Comparison of ENCODE assay signal across 8 cellular contexts in the genomic region with DNA sequence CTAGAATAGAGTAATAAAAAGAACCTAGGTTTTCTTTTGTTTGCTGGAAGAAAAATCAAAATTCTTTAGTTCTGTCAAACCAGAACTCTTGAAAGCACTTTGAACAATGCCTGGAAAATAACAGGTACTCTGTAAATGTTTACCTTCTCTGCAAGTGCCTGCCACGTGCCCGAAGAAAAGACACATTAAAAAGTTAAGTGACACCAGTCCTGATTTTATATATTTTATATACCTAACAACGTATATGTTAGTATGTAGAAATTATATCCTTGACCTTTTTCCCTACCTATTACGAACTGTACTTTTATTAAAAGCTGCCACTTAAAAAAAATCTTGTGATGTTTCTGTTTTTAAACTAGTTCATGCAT. TPM values are rescaled to one million over a fixed set of nuclear protein-coding genes. Genes with fewer than 3 reads are reported as not detected.
DNase-seq lines count a peak whose midpoint lies in the region; ATAC-seq and TF ChIP-seq lines count a peak whose summit lies in the region.

No MANE protein-coding gene starts in this region.

- H3K27me3 ChIP-seq in BLaER1: no peaks in the 10 kb centered on the region

- H3K4me2 ChIP-seq in BLaER1: peak overlapping the region; percentile 78

- H3K36me3 ChIP-seq in BLaER1: peaks cover 4% of the 10 kb centered on the region; the same call in 1 of the 2 replicates

- H3K4me1 ChIP-seq in BLaER1: peaks cover 30% of the 10 kb centered on the region

- H3K4me3 ChIP-seq in BLaER1 (peak overlapping the region; percentile 93), cardiac fibroblast (replicated peaks in 1 of 2; ENCODE audit: low read depth in 2 of 2, low read length in 2 of 2) (peak overlapping the region; percentile 86 to 95)

- no peak for ATAC-seq in natural killer cell treated with Interleukin-12 subunit alpha and Interleukin-12 subunit beta and Interleukin-15 and Interleukin-18, amount 100 ng/mL, for 72 hours
- ATAC-seq in GM21515 (IDR thresholded peaks at IDR 0.05; ENCODE audit: unreplicated experiment): no peak

- TF ChIP-seq CTCF in cardiac fibroblast (IDR thresholded peaks at IDR 0.05; ENCODE audit: low read depth, low read length): no peak

- H3K27me3 Mint-ChIP-seq in IgD-negative memory B cell: no peaks in the 10 kb centered on the region
- H3K27me3 Mint-ChIP-seq in natural killer cell treated with Interleukin-12 subunit alpha and Interleukin-12 subunit beta and Interleukin-15 and Interleukin-18, amount 100 ng/mL, for 72 hours: no peaks in the 10 kb centered on the region

- peaks cover 25 to 28% (median 27%) of the 10 kb centered on the region in 3 donors for H3K4me1 Mint-ChIP-seq in IgD-negative memory B cell
- H3K4me1 Mint-ChIP-seq in natural killer cell treated with Interleukin-12 subunit alpha and Interleukin-12 subunit beta and Interleukin-15 and Interleukin-18, amount 100 ng/mL, for 72 hours (ENCODE audit: low read depth in 2 of 2): peaks cover 22 to 29% of the 10 kb centered on the region in 2 donors

- no peaks in the 10 kb centered on the region for H3K9me3 Mint-ChIP-seq in IgD-negative memory B cell
- peaks cover 4% of the 10 kb centered on the region for H3K9me3 Mint-ChIP-seq in natural killer cell treated with Interleukin-12 subunit alpha and Interleukin-12 subunit beta and Interleukin-15 and Interleukin-18, amount 100 ng/mL, for 72 hours

- H3K9me3 ChIP-seq in BLaER1: no peaks in the 10 kb centered on the region

- no peaks in the 10 kb centered on the region for H3K36me3 Mint-ChIP-seq in IgD-negative memory B cell
- peaks cover 28% of the 10 kb centered on the region for H3K36me3 Mint-ChIP-seq in natural killer cell treated with Interleukin-12 subunit alpha and Interleukin-12 subunit beta and Interleukin-15 and Interleukin-18, amount 100 ng/mL, for 72 hours

- DNase-seq in cardiac fibroblast (ENCODE audit: low read depth in 2 of 2) (no peak), OCI-M1 (lab: John Stamatoyannopoulos, UW) (no peak), NCI-H526 treated with DMSO at 0.1 percent for 48 hours (lab: John Stamatoyannopoulos, UW) (no peak)
- DNase-seq in natural killer cell treated with Interleukin-12 subunit alpha and Interleukin-12 subunit beta and Interleukin-15 and Interleukin-18, amount 100 ng/mL, for 72 hours (ENCODE audit: low spot score): no peak
- DNase-seq in stimulated activated CD8-positive, alpha-beta memory T cell treated with anti-CD3 and anti-CD28 coated beads, Interleukin-4, amount 100 ng/mL, for 48 hours: no peak

- H3K4me3 Mint-ChIP-seq in IgD-negative memory B cell: peak overlapping the region; percentile 96 to 99 (median 98)
- H3K4me3 Mint-ChIP-seq in natural killer cell treated with Interleukin-12 subunit alpha and Interleukin-12 subunit beta and Interleukin-15 and Interleukin-18, amount 100 ng/mL, for 72 hours: peak overlapping the region; percentile 98

- H3K27ac Mint-ChIP-seq in IgD-negative memory B cell: peak overlapping the region; percentile 91 to 100 (median 93)
- H3K27ac Mint-ChIP-seq in natural killer cell treated with Interleukin-12 subunit alpha and Interleukin-12 subunit beta and Interleukin-15 and Interleukin-18, amount 100 ng/mL, for 72 hours: peak overlapping the region; percentile 98 to 100

- peaks cover 34% of the 10 kb centered on the region for H4K20me1 ChIP-seq in BLaER1

- peak overlapping the region; percentile 95 for H3K9ac ChIP-seq in BLaER1

- peak overlapping the region; percentile 86 for H3K27ac ChIP-seq in BLaER1

RNA-seq across cellular contexts. Expression of gene THAP2, which starts 1.0 kb away (rescaled TPM):
- polyA plus RNA-seq in IgD-negative memory B cell: 11.1 TPM
- 1 to 10 TPM; 5.2 to 9.2 TPM for total RNA-seq in natural killer cell treated with Interleukin-12 subunit alpha and Interleukin-12 subunit beta and Interleukin-15 and Interleukin-18, amount 100 ng/mL, for 72 hours

RNA-seq across cellular contexts. Expression of gene ZFC3H1, which starts 1.4 kb away (rescaled TPM):
- 39.3 TPM for polyA plus RNA-seq in IgD-negative memory B cell
- 100 to 1,000 TPM in 1 of 2 donors, 10 to 100 TPM in 1; 71.1 to 104 TPM for total RNA-seq in natural killer cell treated with Interleukin-12 subunit alpha and Interleukin-12 subunit beta and Interleukin-15 and Interleukin-18, amount 100 ng/mL, for 72 hours

RNA-seq across cellular contexts. Expression of gene TMEM19, which starts 20.8 kb away (rescaled TPM):
- 98.7 TPM for polyA plus RNA-seq in IgD-negative memory B cell
- 10 to 100 TPM; 13.4 to 24.8 TPM for total RNA-seq in natural killer cell treated with Interleukin-12 subunit alpha and Interleukin-12 subunit beta and Interleukin-15 and Interleukin-18, amount 100 ng/mL, for 72 hours
